In genomic region chr3:6444888-6445658, GRCh38 we compare ENCODE assay signal across 1 cellular context.
TF ChIP-seq lines count a peak whose summit lies in the region.

No MANE protein-coding gene starts in this region.

TF ChIP-seq in K562, 482 proteins besides CTCF, POLR2A, EP300 and RAD21 (continued from another document):
- TF ChIP-seq ZNF318 (IDR thresholded peaks at IDR 0.05; ENCODE audit: borderline replicate concordance in 1 of 2, low read depth in 1 of 2) (no peak), FOXO4 (CRISPR knock-in tag; IDR thresholded peaks at IDR 0.05) (no peak), E2F1 (CRISPR knock-in tag; IDR thresholded peaks at IDR 0.05) (no peak), MEIS2 (IDR thresholded peaks at IDR 0.05; ENCODE audit: partially characterized antibody) (peak; percentile 81), MBD1 (CRISPR knock-in tag; IDR thresholded peaks at IDR 0.05) (no peak), ZNF165 (CRISPR knock-in tag; IDR thresholded peaks at IDR 0.05; ENCODE audit: borderline replicate concordance) (no peak), DPF2 (IDR thresholded peaks at IDR 0.05) (0 out of 2 replicates have a peak, but pooled peaks have one; percentile 15), FOSL1 (tag; conservative IDR thresholded peaks at IDR 0.05) (peak; percentile 76), TEAD4 (IDR thresholded peaks at IDR 0.05; ENCODE audit: low read length) (peak; percentile 74), TEAD4 (CRISPR knock-in tag; IDR thresholded peaks at IDR 0.05; ENCODE audit: borderline replicate concordance) (no peak), ZNF740 (CRISPR knock-in tag; IDR thresholded peaks at IDR 0.05) (no peak), ZNF740 (tag; IDR thresholded peaks at IDR 0.05) (no peak), PBX2 (CRISPR knock-in tag; IDR thresholded peaks at IDR 0.05; ENCODE audit: low read depth) (no peak), PBX2 (tag; conservative IDR thresholded peaks at IDR 0.05; ENCODE audit: low read depth) (peak; percentile 44; the same call in 1 of the 2 replicates), TCF3 (CRISPR knock-in tag; IDR thresholded peaks at IDR 0.05) (peak; percentile 71)
